10 cellular contexts compared by ENCODE assay signal in genomic region chr1:70966018-70966638, GRCh38.
A peak's percentile ranks its signal among the peaks of the same experiment; 100 is the strongest.
DNase-seq lines count a peak whose midpoint lies in the region; ATAC-seq and TF ChIP-seq lines count a peak whose summit lies in the region.
"Had no signal": no experiment of that assay in that cellular context is flagged by ENCODE, and none has a peak within 500 bp of the region (broad histone marks: within the 10 kb centered on the region; RNA-seq: fewer than 3 reads in every experiment).

No MANE protein-coding gene starts in this region.

- WGBS in upper lobe of left lung, 2 donors = 43 to 47% methylated on average over 2 of the region's 2 CpGs

- no peak for TF ChIP-seq EP300 in upper lobe of left lung (IDR thresholded peaks at IDR 0.05)

- H3K4me3 ChIP-seq in NB4 (ENCODE audit: low read depth, low read length) (no peak overlapping the region), fibroblast of the aortic adventitia (ENCODE audit: low read depth, low read length) (no peak overlapping the region), upper lobe of left lung (no peak overlapping the region)

- ATAC-seq in GM21423 (IDR thresholded peaks at IDR 0.05; ENCODE audit: unreplicated experiment) (peak; percentile 62), GM18505 (IDR thresholded peaks at IDR 0.05; ENCODE audit: unreplicated experiment) (no peak), upper lobe of left lung (ENCODE audit: low FRiP score in 2 of 2) (no peak)

- peak; percentile 9 for DNase-seq in DMS153 treated with DMSO at 0.1 percent for 48 hours (lab: John Stamatoyannopoulos, UW; ENCODE audit: unreplicated experiment)
- DNase-seq in NB4 (ENCODE audit: low read depth) = peak; percentile 13
- DNase-seq in fibroblast of the aortic adventitia (ENCODE audit: low read depth) = peak; percentile 27
- DNase-seq in stimulated activated CD8-positive, alpha-beta memory T cell treated with anti-CD3 and anti-CD28 coated beads, Interleukin-4, amount 100 ng/mL, for 48 hours = no peak
- no peak for DNase-seq in upper lobe of left lung
- no peak for DNase-seq in GM19240 (ENCODE audit: insufficient read length, low spot score)
- DNase-seq: activated B cell treated with CpG ODN at 0.5 μM for 24 hours, HCEC 1CT had no signal

- TF ChIP-seq POLR2A in NB4 (IDR thresholded peaks at IDR 0.05; ENCODE audit: extremely low read depth, insufficient read length) (no peak), GM18505 (IDR thresholded peaks at IDR 0.05; ENCODE audit: borderline replicate concordance, extremely low read depth, insufficient read depth, insufficient read length) (no peak), upper lobe of left lung (IDR thresholded peaks at IDR 0.05) (no peak)

- no peak overlapping the region for H3K27ac ChIP-seq in upper lobe of left lung

- no peaks in the 10 kb centered on the region for H3K4me1 ChIP-seq in upper lobe of left lung

- no peaks in the 10 kb centered on the region for H3K9me3 ChIP-seq in upper lobe of left lung

- TF ChIP-seq CTCF in NB4 (IDR thresholded peaks at IDR 0.05; ENCODE audit: low read depth, low read length) = peak; percentile 3
- peak; percentile 60 for TF ChIP-seq CTCF in fibroblast of the aortic adventitia (IDR thresholded peaks at IDR 0.05; ENCODE audit: insufficient read depth, low read length)
- peak in 1 of 6 experiments; percentile 29 for TF ChIP-seq CTCF in upper lobe of left lung (IDR thresholded peaks at IDR 0.05)

- no peaks in the 10 kb centered on the region for H3K27me3 ChIP-seq in upper lobe of left lung

- no peaks in the 10 kb centered on the region for H3K36me3 ChIP-seq in upper lobe of left lung

Comparison
In these comparisons a context has a peak if more than half of its experiments do, and no peak if none do; other contexts are left out.
1. DNase-seq: peak in DMS153 treated with DMSO at 0.1 percent for 48 hours (single experiment), NB4 (single experiment) and fibroblast of the aortic adventitia (single experiment); none in stimulated activated CD8-positive, alpha-beta memory T cell treated with anti-CD3 and anti-CD28 coated beads, Interleukin-4, amount 100 ng/mL, for 48 hours (single experiment), upper lobe of left lung (0 of 2) and GM19240 (single experiment).